ENCODE assay signal across 8 cellular contexts in genomic region chr2:144522741-144523605, GRCh38. TPM values are rescaled to one million over a fixed set of nuclear protein-coding genes. Genes with fewer than 3 reads are reported as not detected.
DNase-seq lines count a peak whose midpoint lies in the region; ATAC-seq, FAIRE-seq and TF ChIP-seq lines count a peak whose summit lies in the region.

No MANE protein-coding gene starts in this region.

- FAIRE-seq in D721Med (lab: Jason Lieb, UNC), result no peak

- H3K27ac Mint-ChIP-seq in CD14-positive monocyte, result peak overlapping the region in 5 of 7 donors; percentile 94 to 100 (median 98)
- H3K27ac Mint-ChIP-seq in effector memory CD8-positive, alpha-beta T cell, result peak overlapping the region; percentile 84 to 96
- peak overlapping the region in 5 of 6 donors; percentile 27 to 82 (median 61) for H3K27ac Mint-ChIP-seq in naive B cell

- H3K9me3 Mint-ChIP-seq in CD14-positive monocyte (peaks cover 0 to 2% (median 0%) of the 10 kb centered on the region in 7 donors), naive B cell (no peaks in the 10 kb centered on the region)
- no peaks in the 10 kb centered on the region for H3K9me3 Mint-ChIP-seq in effector memory CD8-positive, alpha-beta T cell

- no peaks in the 10 kb centered on the region for H3K36me3 Mint-ChIP-seq in CD14-positive monocyte
- no peaks in the 10 kb centered on the region for H3K36me3 Mint-ChIP-seq in effector memory CD8-positive, alpha-beta T cell (ENCODE audit: insufficient read depth)
- H3K36me3 Mint-ChIP-seq in naive B cell, result peaks cover 0 to 8% of the 10 kb centered on the region in 2 donors

- peak overlapping the region; percentile 92 to 94 for H3K4me3 Mint-ChIP-seq in CD14-positive monocyte
- H3K4me3 Mint-ChIP-seq in effector memory CD8-positive, alpha-beta T cell, result peak overlapping the region; percentile 83 to 88
- peak overlapping the region in 7 of 8 donors; percentile 85 to 96 (median 94) for H3K4me3 Mint-ChIP-seq in naive B cell

- TF ChIP-seq CTCF in CD14-positive monocyte (IDR thresholded peaks at IDR 0.05) (no peak), D721Med (IDR thresholded peaks at IDR 0.05; ENCODE audit: insufficient read depth, missing control alignments) (no peak)

- no peak for ATAC-seq in effector memory CD8-positive, alpha-beta T cell (replicated peaks)
- ATAC-seq in naive B cell (ENCODE audit: low read depth in 2 of 2) (no peak), GM18873 (IDR thresholded peaks at IDR 0.05; ENCODE audit: low FRiP score, unreplicated experiment) (no peak)
- ATAC-seq in activated CD4-positive, CD25-positive, alpha-beta regulatory T cell treated with anti-CD3 and anti-CD28 coated beads, Interleukin-2, amount 50 U/mL, for 24 hours, result no peak

- H3K27me3 Mint-ChIP-seq in CD14-positive monocyte (ENCODE audit: low read depth in 3 of 3) (peaks cover 0 to 2% (median 0%) of the 10 kb centered on the region in 3 donors), naive B cell (peaks cover 8 to 25% (median 11%) of the 10 kb centered on the region in 3 donors)
- peaks cover 5 to 15% of the 10 kb centered on the region in 2 donors for H3K27me3 Mint-ChIP-seq in effector memory CD8-positive, alpha-beta T cell

- intact Hi-C loops in CD14-positive monocyte (cut with micrococcal nuclease), result loop anchor here (5.0 to 10.0 kb wide), 5 partner anchors 84 to 1232 kb away; no protein-coding TSS in a partner anchor

- H3K4me1 Mint-ChIP-seq in CD14-positive monocyte (peaks cover 37% of the 10 kb centered on the region), naive B cell (peaks cover 21 to 34% (median 25%) of the 10 kb centered on the region in 3 donors)
- peaks cover 20 to 29% of the 10 kb centered on the region in 2 donors for H3K4me1 Mint-ChIP-seq in effector memory CD8-positive, alpha-beta T cell (ENCODE audit: low read depth in 2 of 2)

- DNase-seq in CD14-positive monocyte (ENCODE audit: low spot score) (no peak), OCI-M1 (lab: John Stamatoyannopoulos, UW) (peak; percentile 66), naive B cell (no peak), D721Med (ENCODE audit: insufficient read length, low spot score) (no peak), hippocampal formation (lab: John Stamatoyannopoulos, UW) (no peak)
- no peak for DNase-seq in effector memory CD8-positive, alpha-beta T cell

RNA-seq across cellular contexts. Expression of gene ZEB2, which starts 3.1 kb away (rescaled TPM):
- polyA plus RNA-seq in CD14-positive monocyte, result 10 to 100 TPM; 76.8 to 93.8 TPM
- polyA plus RNA-seq in naive B cell (ENCODE audit: low read depth in 6 of 6), result 10 to 100 TPM; 62.2 to 96.5 (median 73.1) TPM
